ENCODE assay signal across 2 cellular contexts in genomic region chr3:172040078-172040975, GRCh38.
TF ChIP-seq lines count a peak whose summit lies in the region.

No MANE protein-coding gene starts in this region.

TF ChIP-seq in Ishikawa, 13 proteins besides CTCF, POLR2A, EP300 and RAD21 (continued from another document):
- TF ChIP-seq, protein P1, sequence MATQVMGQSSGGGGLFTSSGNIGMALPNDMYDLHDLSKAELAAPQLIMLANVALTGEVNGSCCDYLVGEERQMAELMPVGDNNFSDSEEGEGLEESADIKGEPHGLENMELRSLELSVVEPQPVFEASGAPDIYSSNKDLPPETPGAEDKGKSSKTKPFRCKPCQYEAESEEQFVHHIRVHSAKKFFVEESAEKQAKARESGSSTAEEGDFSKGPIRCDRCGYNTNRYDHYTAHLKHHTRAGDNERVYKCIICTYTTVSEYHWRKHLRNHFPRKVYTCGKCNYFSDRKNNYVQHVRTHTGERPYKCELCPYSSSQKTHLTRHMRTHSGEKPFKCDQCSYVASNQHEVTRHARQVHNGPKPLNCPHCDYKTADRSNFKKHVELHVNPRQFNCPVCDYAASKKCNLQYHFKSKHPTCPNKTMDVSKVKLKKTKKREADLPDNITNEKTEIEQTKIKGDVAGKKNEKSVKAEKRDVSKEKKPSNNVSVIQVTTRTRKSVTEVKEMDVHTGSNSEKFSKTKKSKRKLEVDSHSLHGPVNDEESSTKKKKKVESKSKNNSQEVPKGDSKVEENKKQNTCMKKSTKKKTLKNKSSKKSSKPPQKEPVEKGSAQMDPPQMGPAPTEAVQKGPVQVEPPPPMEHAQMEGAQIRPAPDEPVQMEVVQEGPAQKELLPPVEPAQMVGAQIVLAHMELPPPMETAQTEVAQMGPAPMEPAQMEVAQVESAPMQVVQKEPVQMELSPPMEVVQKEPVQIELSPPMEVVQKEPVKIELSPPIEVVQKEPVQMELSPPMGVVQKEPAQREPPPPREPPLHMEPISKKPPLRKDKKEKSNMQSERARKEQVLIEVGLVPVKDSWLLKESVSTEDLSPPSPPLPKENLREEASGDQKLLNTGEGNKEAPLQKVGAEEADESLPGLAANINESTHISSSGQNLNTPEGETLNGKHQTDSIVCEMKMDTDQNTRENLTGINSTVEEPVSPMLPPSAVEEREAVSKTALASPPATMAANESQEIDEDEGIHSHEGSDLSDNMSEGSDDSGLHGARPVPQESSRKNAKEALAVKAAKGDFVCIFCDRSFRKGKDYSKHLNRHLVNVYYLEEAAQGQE (IDR thresholded peaks at IDR 0.05; ENCODE audit: low read depth) = 0 out of 2 replicates have a peak, but pooled peaks have one; percentile 15
- TF ChIP-seq TAF1 (IDR thresholded peaks at IDR 0.05; ENCODE audit: low read depth) (no peak; the same call in 1 of the 2 replicates), ZBTB7A (IDR thresholded peaks at IDR 0.05; ENCODE audit: low read depth) (peak; percentile 49), NFIC (IDR thresholded peaks at IDR 0.05) (peak; percentile 47), TCF12 (IDR thresholded peaks at IDR 0.05; ENCODE audit: low read depth) (peak; percentile 15; the same call in 1 of the 2 replicates), FOXM1 (IDR thresholded peaks at IDR 0.05; ENCODE audit: borderline replicate concordance, low read depth) (0 out of 2 replicates have a peak, but pooled peaks have one; percentile 6), TEAD4 (IDR thresholded peaks at IDR 0.05) (peak; percentile 83), EGR1 (IDR thresholded peaks at IDR 0.05) (0 out of 2 replicates have a peak, but pooled peaks have one; percentile 16), CREB1 (IDR thresholded peaks at IDR 0.05; ENCODE audit: low read depth) (no peak), MAX (IDR thresholded peaks at IDR 0.05) (peak; percentile 85)
TF ChIP-seq in Ishikawa: peak in this region for 8.

TF ChIP-seq in GM12878, 131 proteins besides CTCF, POLR2A, EP300 and RAD21 (continued from another document):
- TF ChIP-seq CHD1 (IDR thresholded peaks at IDR 0.05; ENCODE audit: low read depth, low read length) (0 out of 2 replicates have a peak, but pooled peaks have one; percentile 43), EGR1 (IDR thresholded peaks at IDR 0.05; ENCODE audit: borderline replicate concordance in 1 of 2, low read depth in 2 of 2, low read length in 2 of 2) (peak in 1 of 2 experiments; percentile 44; a peak in 1 of 3 replicates), EED (IDR thresholded peaks at IDR 0.05; ENCODE audit: low read depth) (peak; percentile 19; the same call in 1 of the 2 replicates), BHLHE40 (IDR thresholded peaks at IDR 0.05; ENCODE audit: borderline replicate concordance in 1 of 2, low read depth in 2 of 2, low read length in 1 of 2) (peak in 1 of 2 experiments; percentile 64; a peak in 1 of 4 replicates), STAT3 (IDR thresholded peaks at IDR 0.05; ENCODE audit: low read depth, low read length) (no peak), GATAD2B (conservative IDR thresholded peaks at IDR 0.05; ENCODE audit: low read depth) (peak; percentile 59; the same call in 1 of the 2 replicates), ZNF24 (IDR thresholded peaks at IDR 0.05) (peak; percentile 30; the same call in 1 of the 2 replicates), BACH1 (IDR thresholded peaks at IDR 0.05; ENCODE audit: borderline replicate concordance) (no peak; the same call in 1 of the 2 replicates), CHD2 (IDR thresholded peaks at IDR 0.05; ENCODE audit: borderline replicate concordance, low read depth, low read length) (no peak), MEF2B (IDR thresholded peaks at IDR 0.05; ENCODE audit: partially characterized antibody, poor library complexity, severe bottlenecking) (peak; percentile 42), ZNF217 (IDR thresholded peaks at IDR 0.05) (peak; percentile 57; the same call in 1 of the 2 replicates), IKZF1 (conservative IDR thresholded peaks at IDR 0.05) (peak; percentile 75), IKZF2 (IDR thresholded peaks at IDR 0.05) (peak; percentile 10 to 48; a peak in 2 of 4 replicates), RUNX3 (IDR thresholded peaks at IDR 0.05; ENCODE audit: low read length) (no peak), NR2F1 (conservative IDR thresholded peaks at IDR 0.05) (0 out of 2 replicates have a peak, but pooled peaks have one; percentile 50), HDGF (IDR thresholded peaks at IDR 0.05) (no peak)
- TF ChIP-seq, protein P2, sequence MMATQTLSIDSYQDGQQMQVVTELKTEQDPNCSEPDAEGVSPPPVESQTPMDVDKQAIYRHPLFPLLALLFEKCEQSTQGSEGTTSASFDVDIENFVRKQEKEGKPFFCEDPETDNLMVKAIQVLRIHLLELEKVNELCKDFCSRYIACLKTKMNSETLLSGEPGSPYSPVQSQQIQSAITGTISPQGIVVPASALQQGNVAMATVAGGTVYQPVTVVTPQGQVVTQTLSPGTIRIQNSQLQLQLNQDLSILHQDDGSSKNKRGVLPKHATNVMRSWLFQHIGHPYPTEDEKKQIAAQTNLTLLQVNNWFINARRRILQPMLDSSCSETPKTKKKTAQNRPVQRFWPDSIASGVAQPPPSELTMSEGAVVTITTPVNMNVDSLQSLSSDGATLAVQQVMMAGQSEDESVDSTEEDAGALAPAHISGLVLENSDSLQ (IDR thresholded peaks at IDR 0.05) = peak; percentile 82
- TF ChIP-seq, protein P3, sequence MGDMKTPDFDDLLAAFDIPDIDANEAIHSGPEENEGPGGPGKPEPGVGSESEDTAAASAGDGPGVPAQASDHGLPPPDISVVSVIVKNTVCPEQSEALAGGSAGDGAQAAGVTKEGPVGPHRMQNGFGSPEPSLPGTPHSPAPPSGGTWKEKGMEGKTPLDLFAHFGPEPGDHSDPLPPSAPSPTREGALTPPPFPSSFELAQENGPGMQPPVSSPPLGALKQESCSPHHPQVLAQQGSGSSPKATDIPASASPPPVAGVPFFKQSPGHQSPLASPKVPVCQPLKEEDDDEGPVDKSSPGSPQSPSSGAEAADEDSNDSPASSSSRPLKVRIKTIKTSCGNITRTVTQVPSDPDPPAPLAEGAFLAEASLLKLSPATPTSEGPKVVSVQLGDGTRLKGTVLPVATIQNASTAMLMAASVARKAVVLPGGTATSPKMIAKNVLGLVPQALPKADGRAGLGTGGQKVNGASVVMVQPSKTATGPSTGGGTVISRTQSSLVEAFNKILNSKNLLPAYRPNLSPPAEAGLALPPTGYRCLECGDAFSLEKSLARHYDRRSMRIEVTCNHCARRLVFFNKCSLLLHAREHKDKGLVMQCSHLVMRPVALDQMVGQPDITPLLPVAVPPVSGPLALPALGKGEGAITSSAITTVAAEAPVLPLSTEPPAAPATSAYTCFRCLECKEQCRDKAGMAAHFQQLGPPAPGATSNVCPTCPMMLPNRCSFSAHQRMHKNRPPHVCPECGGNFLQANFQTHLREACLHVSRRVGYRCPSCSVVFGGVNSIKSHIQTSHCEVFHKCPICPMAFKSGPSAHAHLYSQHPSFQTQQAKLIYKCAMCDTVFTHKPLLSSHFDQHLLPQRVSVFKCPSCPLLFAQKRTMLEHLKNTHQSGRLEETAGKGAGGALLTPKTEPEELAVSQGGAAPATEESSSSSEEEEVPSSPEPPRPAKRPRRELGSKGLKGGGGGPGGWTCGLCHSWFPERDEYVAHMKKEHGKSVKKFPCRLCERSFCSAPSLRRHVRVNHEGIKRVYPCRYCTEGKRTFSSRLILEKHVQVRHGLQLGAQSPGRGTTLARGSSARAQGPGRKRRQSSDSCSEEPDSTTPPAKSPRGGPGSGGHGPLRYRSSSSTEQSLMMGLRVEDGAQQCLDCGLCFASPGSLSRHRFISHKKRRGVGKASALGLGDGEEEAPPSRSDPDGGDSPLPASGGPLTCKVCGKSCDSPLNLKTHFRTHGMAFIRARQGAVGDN (IDR thresholded peaks at IDR 0.05) = 0 out of 2 replicates have a peak, but pooled peaks have one; percentile 43
- TF ChIP-seq, protein P4, sequence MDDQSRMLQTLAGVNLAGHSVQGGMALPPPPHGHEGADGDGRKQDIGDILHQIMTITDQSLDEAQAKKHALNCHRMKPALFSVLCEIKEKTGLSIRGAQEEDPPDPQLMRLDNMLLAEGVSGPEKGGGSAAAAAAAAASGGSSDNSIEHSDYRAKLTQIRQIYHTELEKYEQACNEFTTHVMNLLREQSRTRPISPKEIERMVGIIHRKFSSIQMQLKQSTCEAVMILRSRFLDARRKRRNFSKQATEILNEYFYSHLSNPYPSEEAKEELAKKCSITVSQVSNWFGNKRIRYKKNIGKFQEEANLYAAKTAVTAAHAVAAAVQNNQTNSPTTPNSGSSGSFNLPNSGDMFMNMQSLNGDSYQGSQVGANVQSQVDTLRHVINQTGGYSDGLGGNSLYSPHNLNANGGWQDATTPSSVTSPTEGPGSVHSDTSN (IDR thresholded peaks at IDR 0.05; ENCODE audit: insufficient replicate concordance, low read depth, low read length) = peak; percentile 69
- TF ChIP-seq, protein P5, sequence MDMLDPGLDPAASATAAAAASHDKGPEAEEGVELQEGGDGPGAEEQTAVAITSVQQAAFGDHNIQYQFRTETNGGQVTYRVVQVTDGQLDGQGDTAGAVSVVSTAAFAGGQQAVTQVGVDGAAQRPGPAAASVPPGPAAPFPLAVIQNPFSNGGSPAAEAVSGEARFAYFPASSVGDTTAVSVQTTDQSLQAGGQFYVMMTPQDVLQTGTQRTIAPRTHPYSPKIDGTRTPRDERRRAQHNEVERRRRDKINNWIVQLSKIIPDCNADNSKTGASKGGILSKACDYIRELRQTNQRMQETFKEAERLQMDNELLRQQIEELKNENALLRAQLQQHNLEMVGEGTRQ (IDR thresholded peaks at IDR 0.05; ENCODE audit: borderline replicate concordance, low read depth, low read length) = no peak
TF ChIP-seq in GM12878: peak in this region for 20.
